In the genomic region with DNA sequence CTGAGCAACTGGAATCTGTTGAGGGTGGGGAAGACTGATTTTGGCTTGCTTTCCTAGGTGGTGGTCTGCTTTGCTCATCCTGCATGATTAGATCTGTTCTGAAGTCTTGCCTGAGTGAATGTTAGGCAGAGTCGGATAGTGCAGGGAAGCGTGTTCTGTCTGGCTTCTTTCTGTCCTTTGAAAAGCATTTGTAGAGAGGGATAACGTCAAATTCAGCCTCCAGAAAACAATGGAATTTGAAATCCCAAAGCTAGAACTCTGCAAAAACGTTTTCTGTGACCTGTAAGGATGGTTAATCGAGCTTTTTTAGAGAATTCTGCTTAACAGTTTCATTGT, we compare ENCODE assay signal across 8 cellular contexts. TPM values are rescaled to one million over a fixed set of nuclear protein-coding genes. Genes with fewer than 3 reads are reported as not detected.
A peak's percentile ranks its signal among the peaks of the same experiment; 100 is the strongest.
DNase-seq lines count a peak whose midpoint lies in the region; ATAC-seq and TF ChIP-seq lines count a peak whose summit lies in the region.

No MANE protein-coding gene starts in this region.

- H3K27ac Mint-ChIP-seq in H9 = peak overlapping the region in 1 of 3 experiments; percentile 71; a peak in 1 of 7 replicates
- H3K27ac Mint-ChIP-seq in activated CD4-positive, alpha-beta memory T cell treated with anti-CD3 and anti-CD28 coated beads, Interleukin-2, amount 10 ng/mL, durations not matched to agents 7 days and 5 days = no peak overlapping the region

- H3K4me1 ChIP-seq in H9 (ENCODE audit: insufficient read depth, low read length) (peaks cover 4% of the 10 kb centered on the region; the same call in 1 of the 2 replicates), hepatocyte (ENCODE audit: insufficient read depth) (peaks cover 11% of the 10 kb centered on the region), skeletal muscle tissue (ENCODE audit: control insufficient read depth in 3 of 3, insufficient read depth in 3 of 3, low read length in 3 of 3) (peaks cover 7 to 14% (median 10%) of the 10 kb centered on the region in 3 donors)

- H3K27me3 ChIP-seq in H9 (ENCODE audit: insufficient read depth, low read length) (no peaks in the 10 kb centered on the region; the same call in 1 of the 2 replicates), hepatocyte (no peaks in the 10 kb centered on the region), skeletal muscle tissue (ENCODE audit: control insufficient read depth in 3 of 3, insufficient read depth in 3 of 3, low read length in 3 of 3) (no peaks in the 10 kb centered on the region)

- TF ChIP-seq CTCF in H9 (conservative IDR thresholded peaks at IDR 0.05) (no peak), hepatocyte (IDR thresholded peaks at IDR 0.05; ENCODE audit: poor library complexity) (no peak)

- H2BK12ac ChIP-seq in H9 (ENCODE audit: insufficient read length, low read depth, low read length) = no peak overlapping the region

- no peak overlapping the region for H2BK120ac ChIP-seq in H9 (ENCODE audit: low read depth, low read length, poor library complexity, severe bottlenecking)

- 0 out of 2 replicates have a peak, but pooled peaks cover 1% of the 10 kb centered on the region for H3K79me2 ChIP-seq in H9 (ENCODE audit: insufficient read depth, low read length)
- peaks cover 50% of the 10 kb centered on the region for H3K79me2 ChIP-seq in hepatocyte

- H3K23ac ChIP-seq in H9 (ENCODE audit: insufficient read length, low read depth, low read length) = no peak overlapping the region

- H3K4ac ChIP-seq in H9 (ENCODE audit: low read depth, low read length) = no peak overlapping the region

- no peaks in the 10 kb centered on the region for H3K36me3 Mint-ChIP-seq in H9 (ENCODE audit: insufficient read depth in 1 of 3, low read depth in 3 of 3)
- no peaks in the 10 kb centered on the region for H3K36me3 Mint-ChIP-seq in activated CD4-positive, alpha-beta memory T cell treated with anti-CD3 and anti-CD28 coated beads, Interleukin-2, amount 10 ng/mL, durations not matched to agents 7 days and 5 days (ENCODE audit: low read depth)

- H3K4me2 ChIP-seq in H9 (ENCODE audit: insufficient read depth, insufficient read length, low read length) (peak overlapping the region; percentile 80), hepatocyte (peak overlapping the region; percentile 76)

- H2BK20ac ChIP-seq in H9 (ENCODE audit: low read depth, low read length, poor library complexity, severe bottlenecking) = no peak overlapping the region

- no peaks in the 10 kb centered on the region; a peak in 1 of 5 replicates for H3K9me3 Mint-ChIP-seq in H9
- no peaks in the 10 kb centered on the region for H3K9me3 Mint-ChIP-seq in activated CD4-positive, alpha-beta memory T cell treated with anti-CD3 and anti-CD28 coated beads, Interleukin-2, amount 10 ng/mL, durations not matched to agents 7 days and 5 days

- H3K9me3 ChIP-seq in H9 (ENCODE audit: control insufficient read depth, low read depth, low read length) = no peaks in the 10 kb centered on the region
- H3K9me3 ChIP-seq in hepatocyte (ENCODE audit: low read depth) = no peaks in the 10 kb centered on the region
- H3K9me3 ChIP-seq in skeletal muscle tissue (ENCODE audit: control insufficient read depth in 3 of 3, low read length in 3 of 3) = no peaks in the 10 kb centered on the region

- H3K18ac ChIP-seq in H9 (ENCODE audit: insufficient read length, low read depth, low read length) = no peak overlapping the region

- H4K5ac ChIP-seq in H9 (ENCODE audit: insufficient read length, low read depth, low read length) = no peak overlapping the region

- no peak overlapping the region for H3K27ac ChIP-seq in H9 (ENCODE audit: insufficient read length, low read depth, low read length)
- peak overlapping the region; percentile 93 for H3K27ac ChIP-seq in hepatocyte
- H3K27ac ChIP-seq in skeletal muscle tissue (ENCODE audit: low read depth, low read length) = no peak overlapping the region

- WGBS in H9 (ENCODE audit: extremely low coverage, insufficient read length, low lambda C conversion rate) = no CpG with 5 or more reads among the region's 5 CpGs
- WGBS in hepatocyte (ENCODE audit: low lambda C conversion rate, missing lambda C conversion rate) = 26% methylated on average over 5 of the region's 5 CpGs

- peaks cover 2% of the 10 kb centered on the region for H3K79me1 ChIP-seq in H9 (ENCODE audit: insufficient read depth, low read depth, low read length, poor library complexity, severe bottlenecking)

- H4K20me1 ChIP-seq in H9 (ENCODE audit: control insufficient read depth, insufficient read depth, insufficient read length) (no peaks in the 10 kb centered on the region), hepatocyte (ENCODE audit: insufficient read depth, poor library complexity, severe bottlenecking) (peaks cover 5% of the 10 kb centered on the region)

- H3K9me2 ChIP-seq in hepatocyte (replicated peaks; ENCODE audit: insufficient read depth) = no peaks in the 10 kb centered on the region

- H3K27me3 Mint-ChIP-seq in H9 (ENCODE audit: low read depth) = peaks cover 18% of the 10 kb centered on the region
- peaks cover 26% of the 10 kb centered on the region for H3K27me3 Mint-ChIP-seq in activated CD4-positive, alpha-beta memory T cell treated with anti-CD3 and anti-CD28 coated beads, Interleukin-2, amount 10 ng/mL, durations not matched to agents 7 days and 5 days

- peak overlapping the region; percentile 87 for H3K4me3 ChIP-seq in hepatocyte
- H3K4me3 ChIP-seq in skeletal muscle tissue (ENCODE audit: low read length in 3 of 3) = peak overlapping the region; percentile 88 to 100 (median 91)

- H3K14ac ChIP-seq in H9 (ENCODE audit: insufficient read depth, low read length) = no peak overlapping the region

- DNase-seq in H9 = no peak
- DNase-seq in activated CD4-positive, alpha-beta memory T cell treated with anti-CD3 and anti-CD28 coated beads, Interleukin-2, amount 10 ng/mL, durations not matched to agents 7 days and 5 days = no peak
- DNase-seq in hepatocyte (ENCODE audit: low spot score) = no peak
- no peak for DNase-seq in NCI-H748 (lab: John Stamatoyannopoulos, UW; ENCODE audit: unreplicated experiment)
- DNase-seq in DMS53 treated with DMSO at 0.1 percent for 48 hours (lab: John Stamatoyannopoulos, UW; ENCODE audit: unreplicated experiment) = no peak

- no peak overlapping the region for H2AFZ ChIP-seq in H9 (ENCODE audit: low read length)
- H2AFZ ChIP-seq in hepatocyte = peak overlapping the region; percentile 89

- no peak overlapping the region for H2AK5ac ChIP-seq in H9 (ENCODE audit: insufficient read length, low read length)

- POLR2A ChIA-PET in activated CD4-positive, alpha-beta memory T cell treated with anti-CD3 and anti-CD28 coated beads, Interleukin-2, amount 10 ng/mL, durations not matched to agents 7 days and 5 days (lab: Charles Lee) = interaction anchor here (0.9 to 2.0 kb wide), 2 partner anchors 10 to 290 kb away, joined by 3 to 8 read pairs; partner anchors contain the start of gene RPLP1

- H3K9ac ChIP-seq in H9 (ENCODE audit: extremely low read depth, insufficient read length, low read length) (peak overlapping the region; percentile 61), skeletal muscle tissue (ENCODE audit: low read depth in 1 of 3, low read length in 3 of 3) (peak overlapping the region; percentile 81 to 91 (median 84))

- H3K4me1 Mint-ChIP-seq in H9 = peaks cover 18 to 30% of the 10 kb centered on the region in 2 experiments
- H3K4me1 Mint-ChIP-seq in activated CD4-positive, alpha-beta memory T cell treated with anti-CD3 and anti-CD28 coated beads, Interleukin-2, amount 10 ng/mL, durations not matched to agents 7 days and 5 days = peaks cover 16% of the 10 kb centered on the region

- H3K23me2 ChIP-seq in H9 (ENCODE audit: insufficient read length, low read depth, low read length, poor library complexity, severe bottlenecking) = peaks cover 16% of the 10 kb centered on the region

- no peak overlapping the region for H4K91ac ChIP-seq in H9 (ENCODE audit: insufficient read length, low read depth, low read length)

- H3K36me3 ChIP-seq in hepatocyte (replicated peaks; ENCODE audit: insufficient read depth, low read depth) (no peaks in the 10 kb centered on the region), skeletal muscle tissue (ENCODE audit: control insufficient read depth in 3 of 3, insufficient read depth in 3 of 3, low read length in 3 of 3) (no peaks in the 10 kb centered on the region)

- CTCF ChIA-PET in activated CD4-positive, alpha-beta memory T cell treated with anti-CD3 and anti-CD28 coated beads, Interleukin-2, amount 10 ng/mL, durations not matched to agents 7 days and 5 days (lab: Charles Lee) = no interaction called here

- no peak overlapping the region for H4K8ac ChIP-seq in H9 (replicated peaks; ENCODE audit: insufficient read length, low read depth, low read length)

- peak overlapping the region; percentile 92 to 98 for H3K4me3 Mint-ChIP-seq in H9
- peak overlapping the region; percentile 84 for H3K4me3 Mint-ChIP-seq in activated CD4-positive, alpha-beta memory T cell treated with anti-CD3 and anti-CD28 coated beads, Interleukin-2, amount 10 ng/mL, durations not matched to agents 7 days and 5 days

- H2BK5ac ChIP-seq in H9 (ENCODE audit: insufficient read length, low read length) = no peak overlapping the region

- H3K56ac ChIP-seq in H9 (ENCODE audit: insufficient read length, low read depth, low read length) = no peak overlapping the region

- H3T11ph ChIP-seq in H9 (ENCODE audit: low read length) = no peak overlapping the region

- ATAC-seq in HG03469 (IDR thresholded peaks at IDR 0.05; ENCODE audit: unreplicated experiment) (no peak), GM21360 (IDR thresholded peaks at IDR 0.05; ENCODE audit: unreplicated experiment) (no peak)

- H2BK15ac ChIP-seq in H9 (ENCODE audit: low read depth, low read length) = no peak overlapping the region

RNA-seq across cellular contexts. Expression of gene GLCE, which starts 1.4 kb away (rescaled TPM):
- 11.9 and 12.2 TPM in 2 replicates for total RNA-seq in H9 (2021)
- total RNA-seq in activated CD4-positive, alpha-beta memory T cell treated with anti-CD3 and anti-CD28 coated beads, Interleukin-2, amount 10 ng/mL, durations not matched to agents 7 days and 5 days = 1 to 10 TPM; 3.8 to 4.0 TPM
- 36.8 and 37.9 TPM in 2 replicates for total RNA-seq in hepatocyte
- polyA plus RNA-seq in hepatocyte = 12.1 and 14.4 TPM in 2 replicates
- 38.6 TPM for total RNA-seq in skeletal muscle tissue
